ENCODE assay signal across 17 cellular contexts in genomic region chr16:56247018-56247417, GRCh38. TPM values are rescaled to one million over a fixed set of nuclear protein-coding genes. Genes with fewer than 3 reads are reported as not detected.
DNase-seq lines count a peak whose midpoint lies in the region; ATAC-seq and TF ChIP-seq lines count a peak whose summit lies in the region.
"Had no signal": no experiment of that assay in that cellular context is flagged by ENCODE, and none has a peak within 500 bp of the region (broad histone marks: within the 10 kb centered on the region; RNA-seq: fewer than 3 reads in every experiment).

No MANE protein-coding gene starts in this region.

- DNase-seq in MCF 10A (ENCODE audit: unreplicated experiment) (no peak), mammary epithelial cell (no peak), activated gamma-delta T cell treated with Interleukin-2 at 50 U/mL for 16 hours (no peak), NK-92 (lab: John Stamatoyannopoulos, UW; ENCODE audit: unreplicated experiment) (no peak), COLO829 (ENCODE audit: low spot score) (no peak)
- DNase-seq in stimulated activated naive B cell treated with anti-CD40 and anti-IgM and Interleukin-4, amounts not matched to agents 10 μg/mL and 1 μg/mL and 100 μg/mL, for 72 hours: no peak
- DNase-seq: Calu3; CD4-positive, alpha-beta T cell; H9; NCI-H1417; NCI-H187 treated with DMSO at 0.1 percent for 48 hours; OCI-M1 had no signal

- intact Hi-C loops in MCF 10A (cut with micrococcal nuclease): no loop called here
- intact Hi-C loops in mammary epithelial cell (cut with micrococcal nuclease): no loop called here

- POLR2A ChIA-PET in MCF 10A (lab: Yijun Ruan, JAX): interaction anchor here (1.7 kb wide), 1 partner anchor 59 kb away, joined by 6 read pairs; no protein-coding TSS in a partner anchor

- H3K4me1 ChIP-seq in mammary epithelial cell (ENCODE audit: insufficient read depth, low read length) (peaks cover 22% of the 10 kb centered on the region), liver (ENCODE audit: control insufficient read depth in 4 of 4, insufficient read depth in 4 of 4, low read length in 3 of 4) (peaks cover 9 to 42% (median 24%) of the 10 kb centered on the region in 4 donors)

- H3K36me3 ChIP-seq in mammary epithelial cell (ENCODE audit: insufficient read depth, low read length): no peaks in the 10 kb centered on the region
- peaks cover 0 to 7% (median 0%) of the 10 kb centered on the region in 4 donors for H3K36me3 ChIP-seq in liver (ENCODE audit: control insufficient read depth in 4 of 4, insufficient read depth in 3 of 4, low read depth in 1 of 4, low read length in 3 of 4)

- CTCF ChIA-PET in MCF 10A (lab: Yijun Ruan, JAX): interaction anchor here (0.6 to 1.0 kb wide), 4 partner anchors 13 to 782 kb away, joined by 3 read pairs; no protein-coding TSS in a partner anchor
- CTCF ChIA-PET in mammary epithelial cell (lab: Charles Lee; ENCODE audit: low non-redundant PET): no interaction called here

- WGBS in mammary epithelial cell (ENCODE audit: low coverage, missing lambda C conversion rate): 95% methylated on average over 7 of the region's 8 CpGs
- WGBS in liver: 98% methylated on average over 8 of the region's 8 CpGs

- no peaks in the 10 kb centered on the region for H4K20me1 ChIP-seq in mammary epithelial cell (ENCODE audit: insufficient read depth, low read length)

- no peak overlapping the region for H3K4me3 Mint-ChIP-seq in MCF 10A (ENCODE audit: unreplicated experiment)
- H3K4me3 Mint-ChIP-seq in stimulated activated naive B cell treated with anti-CD40 and anti-IgM and Interleukin-4, amounts not matched to agents 10 μg/mL and 1 μg/mL and 100 μg/mL, for 72 hours: peak overlapping the region in 1 of 2 donors; percentile 31
- H3K4me3 Mint-ChIP-seq: B cell; CD4-positive, alpha-beta T cell; H9 had no signal

- H3K9me3 Mint-ChIP-seq in MCF 10A (ENCODE audit: unreplicated experiment): no peaks in the 10 kb centered on the region
- peaks cover 2 to 5% of the 10 kb centered on the region in 2 donors for H3K9me3 Mint-ChIP-seq in stimulated activated naive B cell treated with anti-CD40 and anti-IgM and Interleukin-4, amounts not matched to agents 10 μg/mL and 1 μg/mL and 100 μg/mL, for 72 hours
- H3K9me3 Mint-ChIP-seq: CD4-positive, alpha-beta T cell; H9 had no signal

- no peaks in the 10 kb centered on the region for H3K27me3 Mint-ChIP-seq in MCF 10A (ENCODE audit: insufficient read depth, unreplicated experiment)
- peaks cover 0 to 4% of the 10 kb centered on the region in 2 donors for H3K27me3 Mint-ChIP-seq in stimulated activated naive B cell treated with anti-CD40 and anti-IgM and Interleukin-4, amounts not matched to agents 10 μg/mL and 1 μg/mL and 100 μg/mL, for 72 hours
- H3K27me3 Mint-ChIP-seq: B cell; CD4-positive, alpha-beta T cell had no signal

- dilution Hi-C loops in mammary epithelial cell (cut with HindIII; ENCODE audit: low sequenced_read_pairs): no loop called here

- H3K79me2 ChIP-seq in mammary epithelial cell (ENCODE audit: insufficient read depth, low read length): no peaks in the 10 kb centered on the region

- H2AFZ ChIP-seq in mammary epithelial cell (ENCODE audit: low read depth, low read length): no peak overlapping the region

- H3K9ac ChIP-seq in mammary epithelial cell (ENCODE audit: insufficient read depth, low read length) (no peak overlapping the region), liver (ENCODE audit: low read depth in 1 of 2, low read length in 2 of 2) (no peak overlapping the region)

- H3K27ac ChIP-seq in mammary epithelial cell (ENCODE audit: insufficient read depth, low read depth, low read length) (no peak overlapping the region), angular gyrus (ENCODE audit: low read depth, low read length) (peak overlapping the region; percentile 95), liver (ENCODE audit: low read depth in 1 of 2, low read length in 2 of 2) (peak overlapping the region; percentile 59 to 74)
- H3K27ac ChIP-seq: 22Rv1, RWPE1 had no signal

- no peaks in the 10 kb centered on the region for H3K27me3 ChIP-seq in mammary epithelial cell (ENCODE audit: insufficient read depth, low read length)
- no peaks in the 10 kb centered on the region for H3K27me3 ChIP-seq in liver (ENCODE audit: control insufficient read depth in 4 of 4, insufficient read depth in 4 of 4, low read length in 3 of 4)

- H3K36me3 Mint-ChIP-seq in MCF 10A (ENCODE audit: insufficient read depth, unreplicated experiment): no peaks in the 10 kb centered on the region
- peaks cover 0 to 3% of the 10 kb centered on the region in 2 donors for H3K36me3 Mint-ChIP-seq in stimulated activated naive B cell treated with anti-CD40 and anti-IgM and Interleukin-4, amounts not matched to agents 10 μg/mL and 1 μg/mL and 100 μg/mL, for 72 hours

- TF ChIP-seq RAD21 in liver (IDR thresholded peaks at IDR 0.05): no peak

- peaks cover 19% of the 10 kb centered on the region for H3K4me1 Mint-ChIP-seq in MCF 10A (ENCODE audit: insufficient read depth, unreplicated experiment)
- peaks cover 9 to 22% of the 10 kb centered on the region in 2 donors for H3K4me1 Mint-ChIP-seq in stimulated activated naive B cell treated with anti-CD40 and anti-IgM and Interleukin-4, amounts not matched to agents 10 μg/mL and 1 μg/mL and 100 μg/mL, for 72 hours
- H3K4me1 Mint-ChIP-seq: B cell had no signal

- TF ChIP-seq CTCF in MCF 10A (IDR thresholded peaks at IDR 0.05; ENCODE audit: unreplicated experiment) (no peak), mammary epithelial cell (conservative IDR thresholded peaks at IDR 0.05 in 1 of 2, IDR thresholded peaks at IDR 0.05 in 1 of 2; ENCODE audit: extremely low read depth in 1 of 2, insufficient read depth in 1 of 2, low read depth in 1 of 2, low read length in 2 of 2) (no peak), liver (IDR thresholded peaks at IDR 0.05; ENCODE audit: low read depth, low read length, missing input control) (no peak)

- H3K27ac Mint-ChIP-seq in MCF 10A (ENCODE audit: low read depth, unreplicated experiment): peak overlapping the region; percentile 79
- H3K27ac Mint-ChIP-seq in stimulated activated naive B cell treated with anti-CD40 and anti-IgM and Interleukin-4, amounts not matched to agents 10 μg/mL and 1 μg/mL and 100 μg/mL, for 72 hours: peak overlapping the region; percentile 59
- H3K27ac Mint-ChIP-seq: B cell; CD4-positive, alpha-beta T cell had no signal

- no TSS peak for BruUV-seq in MCF 10A (replicated peaks; lab: Mats Ljungman, UMichigan)
- no TSS peak for BruUV-seq in mammary epithelial cell (replicated peaks; lab: Mats Ljungman, UMichigan)

- H3K9me3 ChIP-seq in mammary epithelial cell (replicated peaks; ENCODE audit: insufficient read depth, low read length) (no peaks in the 10 kb centered on the region), liver (ENCODE audit: control insufficient read depth in 4 of 4, low read length in 3 of 4) (no peaks in the 10 kb centered on the region)

- in situ Hi-C loops in mammary epithelial cell (cut with MboI; ENCODE audit: low sequenced_read_pairs in 2 of 2): no loop called here

- no peak for ATAC-seq in stimulated activated naive B cell treated with anti-CD40 and anti-IgM and Interleukin-4, amounts not matched to agents 10 μg/mL and 1 μg/mL and 100 μg/mL, for 72 hours (replicated peaks)

- H3K4me2 ChIP-seq in mammary epithelial cell (ENCODE audit: insufficient read depth, low read depth, low read length): no peak overlapping the region

- H3K4me3 ChIP-seq in mammary epithelial cell (replicated peaks in 1 of 3; ENCODE audit: insufficient read depth in 1 of 3, low read depth in 2 of 3, low read length in 3 of 3): no peak overlapping the region
- no peak overlapping the region for H3K4me3 ChIP-seq in liver (ENCODE audit: low read depth in 1 of 3, low read length in 3 of 3)

TF ChIP-seq in liver, 16 proteins besides CTCF, POLR2A, EP300 and RAD21 (continues in another document):
- no peak for TF ChIP-seq HNF4A (conservative IDR thresholded peaks at IDR 0.05)
- TF ChIP-seq FOXA2 (IDR thresholded peaks at IDR 0.05): no peak
- TF ChIP-seq JUND (IDR thresholded peaks at IDR 0.05): no peak
- TF ChIP-seq TAF1 (conservative IDR thresholded peaks at IDR 0.05): no peak
- no peak for TF ChIP-seq FOXA1 (IDR thresholded peaks at IDR 0.05)
- TF ChIP-seq REST (IDR thresholded peaks at IDR 0.05): no peak
- TF ChIP-seq NR2F2 (IDR thresholded peaks at IDR 0.05): no peak
- TF ChIP-seq YY1 (IDR thresholded peaks at IDR 0.05): no peak
- no peak for TF ChIP-seq GABPA (IDR thresholded peaks at IDR 0.05 in 1 of 2, conservative IDR thresholded peaks at IDR 0.05 in 1 of 2)
- TF ChIP-seq HNF4G (IDR thresholded peaks at IDR 0.05): no peak
- TF ChIP-seq, protein P1, sequence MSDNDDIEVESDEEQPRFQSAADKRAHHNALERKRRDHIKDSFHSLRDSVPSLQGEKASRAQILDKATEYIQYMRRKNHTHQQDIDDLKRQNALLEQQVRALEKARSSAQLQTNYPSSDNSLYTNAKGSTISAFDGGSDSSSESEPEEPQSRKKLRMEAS (IDR thresholded peaks at IDR 0.05): no peak

RNA-seq across cellular contexts. Expression of gene GNAO1, which starts 55.7 kb away (rescaled TPM):
- total RNA-seq in MCF 10A (2022) (0.44 TPM in 1 of 2 replicates, not detected in the other), mammary epithelial cell (under 1 TPM in 1 of 2 donors, not detected in 1; 0.38 TPM), liver (10 to 100 TPM in 1 of 2 donors, under 1 TPM in 1; 0.61 to 15.1 TPM)
- polyA plus RNA-seq in mammary epithelial cell (0.19 TPM), liver (10 to 100 TPM in 1 of 2 donors, 1 to 10 TPM in 1; 3.2 to 10.8 TPM)
- 19.9 TPM for polyA minus RNA-seq in mammary epithelial cell
- total RNA-seq: Calu3 had no signal
